In the genomic region with DNA sequence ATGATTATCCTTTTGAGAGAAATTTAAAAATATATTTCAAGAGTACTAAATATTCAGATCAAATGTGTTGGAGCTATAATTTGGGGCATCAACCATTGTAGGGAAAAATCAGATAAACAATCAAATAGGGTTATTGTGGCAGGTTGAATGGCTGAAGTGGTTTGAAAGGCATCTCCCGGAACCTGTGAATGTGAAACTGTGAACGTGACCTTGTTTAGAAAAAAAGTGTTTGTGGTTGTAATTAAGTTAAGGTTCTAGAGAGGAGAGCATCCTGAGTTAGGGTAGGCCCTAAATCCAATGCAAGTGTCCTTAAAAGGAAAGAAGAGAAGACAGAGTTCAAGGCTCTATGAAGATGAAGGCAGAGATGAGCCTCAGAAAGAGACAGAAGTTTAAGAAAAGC, we compare ENCODE assay signal across 15 cellular contexts.
"Had no signal": no experiment of that assay in that cellular context is flagged by ENCODE, and none has a peak within 500 bp of the region (broad histone marks: within the 10 kb centered on the region; RNA-seq: fewer than 3 reads in every experiment).

No MANE protein-coding gene starts in this region.

- H3K9me3 ChIP-seq: ascending aorta, breast epithelium, upper lobe of left lung had no signal

- H3K27ac ChIP-seq: ascending aorta, breast epithelium, skin epidermis, upper lobe of left lung had no signal

- ATAC-seq: activated T-cell treated with anti-CD3 and anti-CD28 coated beads, Interleukin-2, amount 50 U/mL, for 4 hours had no signal

- H3K27ac Mint-ChIP-seq: dendritic cell treated with granulocyte-macrophage colony-stimulating factor and Interleukin-4, amounts not matched to agents 40 ng/mL and 50 ng/mL, for 4 days; nephron progenitor cell had no signal

- DNase-seq: activated CD4-positive, alpha-beta T cell treated with anti-CD3 and anti-CD28 coated beads, Interleukin-2, amount 50 U/mL, for 48 hours; activated T-cell treated with anti-CD3 and anti-CD28 coated beads, Interleukin-2, amount 50 U/mL, for 4 hours; effector memory CD4-positive, alpha-beta T cell; foreskin melanocyte; mesendoderm; nephron progenitor cell; occipital lobe; stimulated activated CD4-positive, alpha-beta T cell treated with anti-CD3 and anti-CD28 coated beads, Interleukin-15, amount 100 ng/mL, for 24 hours; stimulated activated CD4-positive, alpha-beta T cell treated with anti-CD3 and anti-CD28 coated beads, Interleukin-4, amount 100 ng/mL, for 24 hours; stimulated activated naive CD4-positive, alpha-beta T cell treated with Interleukin-2 at 50 U/mL for 16 hours; upper lobe of left lung had no signal

- H3K9me3 Mint-ChIP-seq: dendritic cell treated with granulocyte-macrophage colony-stimulating factor and Interleukin-4, amounts not matched to agents 40 ng/mL and 50 ng/mL, for 4 days had no signal

- H3K4me1 ChIP-seq: ascending aorta, breast epithelium had no signal

- H3K4me3 Mint-ChIP-seq: activated T-cell treated with anti-CD3 and anti-CD28 coated beads, Interleukin-2, amount 50 U/mL, for 4 hours; dendritic cell treated with granulocyte-macrophage colony-stimulating factor and Interleukin-4, amounts not matched to agents 40 ng/mL and 50 ng/mL, for 4 days; nephron progenitor cell had no signal

- H3K36me3 ChIP-seq: ascending aorta, breast epithelium, upper lobe of left lung had no signal

- H3K4me3 ChIP-seq: ascending aorta, breast epithelium, skin epidermis, upper lobe of left lung had no signal

- H3K27me3 ChIP-seq: ascending aorta, breast epithelium, upper lobe of left lung had no signal
